Comparison of ENCODE assay signal across 20 cellular contexts in the genomic region with DNA sequence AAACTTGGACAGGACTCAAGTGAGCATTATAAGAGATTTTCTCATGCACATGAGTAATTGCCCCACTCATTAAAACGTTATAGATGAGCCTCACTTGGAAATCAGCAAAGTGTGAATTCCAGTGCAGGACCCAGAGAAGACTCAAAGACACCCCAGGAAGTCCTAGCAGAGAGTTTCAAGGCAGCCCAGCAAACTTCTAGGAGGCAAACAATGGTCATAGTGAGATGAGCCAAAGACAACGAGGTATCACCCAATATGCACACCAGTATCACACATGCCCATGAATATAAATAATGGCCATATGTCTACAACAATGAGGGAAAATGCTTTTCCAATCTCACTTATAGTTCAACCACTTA.
DNase-seq lines count a peak whose midpoint lies in the region; ATAC-seq, FAIRE-seq and TF ChIP-seq lines count a peak whose summit lies in the region.
"Had no signal": no experiment of that assay in that cellular context is flagged by ENCODE, and none has a peak within 500 bp of the region (broad histone marks: within the 10 kb centered on the region; RNA-seq: fewer than 3 reads in every experiment).

No MANE protein-coding gene starts in this region.

- H3K4me3 Mint-ChIP-seq in astrocyte (ENCODE audit: unreplicated experiment), result no peak overlapping the region
- no peak overlapping the region for H3K4me3 Mint-ChIP-seq in activated CD4-positive, alpha-beta T cell treated with anti-CD3 and anti-CD28 coated beads for 36 hours
- H3K4me3 Mint-ChIP-seq: B cell; CD4-positive, CD25-positive, alpha-beta regulatory T cell; CD8-positive, alpha-beta memory T cell had no signal

- H3K27ac ChIP-seq in 22Rv1 (peak overlapping the region; percentile 37), astrocyte (ENCODE audit: low read depth, low read length) (no peak overlapping the region)
- H3K27ac ChIP-seq: BLaER1 treated with 17β-estradiol and CSF1 and Interleukin-3, amounts not matched to agents 10 nM and 100 nM had no signal

- H3K4me3 ChIP-seq in MG63 (no peak overlapping the region), astrocyte (ENCODE audit: insufficient read depth, low read depth, low read length) (no peak overlapping the region), retinal pigment epithelial cell (ENCODE audit: low read length) (no peak overlapping the region)
- H3K4me3 ChIP-seq: BLaER1 treated with 17β-estradiol and CSF1 and Interleukin-3, amounts not matched to agents 10 nM and 100 nM; GM12878; HAP-1 had no signal

- H3K9me3 ChIP-seq in MG63 (no peaks in the 10 kb centered on the region), astrocyte (ENCODE audit: insufficient read depth, low read depth, low read length) (no peaks in the 10 kb centered on the region)
- H3K9me3 ChIP-seq: BLaER1 treated with 17β-estradiol and CSF1 and Interleukin-3, amounts not matched to agents 10 nM and 100 nM; HAP-1 had no signal

- ATAC-seq in GM18868 (IDR thresholded peaks at IDR 0.05; ENCODE audit: unreplicated experiment), result no peak
- ATAC-seq in activated CD4-positive, alpha-beta T cell treated with anti-CD3 and anti-CD28 coated beads for 36 hours, result no peak
- ATAC-seq in HG02852 (IDR thresholded peaks at IDR 0.05; ENCODE audit: unreplicated experiment), result no peak
- ATAC-seq: GM12878 had no signal

- no peaks in the 10 kb centered on the region for H4K20me1 ChIP-seq in astrocyte (ENCODE audit: insufficient read depth, low read length)
- H4K20me1 ChIP-seq: BLaER1 treated with 17β-estradiol and CSF1 and Interleukin-3, amounts not matched to agents 10 nM and 100 nM had no signal

- DNase-seq in MG63 (peak; percentile 66), astrocyte (ENCODE audit: low read depth) (no peak), retinal pigment epithelial cell (ENCODE audit: low read depth) (peak; percentile 27)
- no peak for DNase-seq in stimulated activated CD4-positive, alpha-beta T cell treated with anti-CD3 and anti-CD28 coated beads, Interleukin-4, amount 100 ng/mL, for 1 hour
- DNase-seq in activated CD4-positive, alpha-beta T cell treated with anti-CD3 and anti-CD28 coated beads for 36 hours, result no peak
- DNase-seq: CD4-positive, CD25-positive, alpha-beta regulatory T cell; CD8-positive, alpha-beta memory T cell; DMS 273 treated with DMSO at 0.1 percent for 48 hours; DMS53; DND-41; IMR-90 had no signal

- no peaks in the 10 kb centered on the region for H3K79me2 ChIP-seq in astrocyte (ENCODE audit: insufficient read depth, low read length)

- H3K9me3 Mint-ChIP-seq in astrocyte (ENCODE audit: unreplicated experiment), result no peaks in the 10 kb centered on the region
- peaks cover 2% of the 10 kb centered on the region for H3K9me3 Mint-ChIP-seq in activated CD4-positive, alpha-beta T cell treated with anti-CD3 and anti-CD28 coated beads for 36 hours (ENCODE audit: low read depth)
- H3K9me3 Mint-ChIP-seq: CD8-positive, alpha-beta memory T cell had no signal

- H3K9ac ChIP-seq in astrocyte (ENCODE audit: low read length), result no peak overlapping the region
- H3K9ac ChIP-seq: BLaER1 treated with 17β-estradiol and CSF1 and Interleukin-3, amounts not matched to agents 10 nM and 100 nM had no signal

- H3K27me3 ChIP-seq in MG63 (no peaks in the 10 kb centered on the region), astrocyte (ENCODE audit: insufficient read depth, low read length) (no peaks in the 10 kb centered on the region)
- H3K27me3 ChIP-seq: BLaER1 treated with 17β-estradiol and CSF1 and Interleukin-3, amounts not matched to agents 10 nM and 100 nM had no signal

- H3K4me2 ChIP-seq in astrocyte (ENCODE audit: low read length), result no peak overlapping the region
- H3K4me2 ChIP-seq: BLaER1 treated with 17β-estradiol and CSF1 and Interleukin-3, amounts not matched to agents 10 nM and 100 nM had no signal

- H3K27ac Mint-ChIP-seq in astrocyte (ENCODE audit: unreplicated experiment), result no peak overlapping the region
- no peak overlapping the region for H3K27ac Mint-ChIP-seq in activated CD4-positive, alpha-beta T cell treated with anti-CD3 and anti-CD28 coated beads for 36 hours
- H3K27ac Mint-ChIP-seq: B cell; CD4-positive, CD25-positive, alpha-beta regulatory T cell; CD8-positive, alpha-beta memory T cell had no signal

- H3K36me3 ChIP-seq in MG63 (no peaks in the 10 kb centered on the region), astrocyte (ENCODE audit: insufficient read depth, low read length) (no peaks in the 10 kb centered on the region)
- H3K36me3 ChIP-seq: BLaER1 treated with 17β-estradiol and CSF1 and Interleukin-3, amounts not matched to agents 10 nM and 100 nM; HAP-1 had no signal

- intact Hi-C loops in activated CD4-positive, alpha-beta T cell treated with anti-CD3 and anti-CD28 coated beads for 36 hours (cut with DNase I, micrococcal nuclease), result no loop called here

- FAIRE-seq in astrocyte (lab: Jason Lieb, UNC), result peak; percentile 49
- FAIRE-seq: GM12878, GM19239, HTR-8/SVneo had no signal

- H3K4me1 Mint-ChIP-seq in astrocyte (ENCODE audit: low read depth, unreplicated experiment), result peaks cover 3% of the 10 kb centered on the region
- no peaks in the 10 kb centered on the region for H3K4me1 Mint-ChIP-seq in activated CD4-positive, alpha-beta T cell treated with anti-CD3 and anti-CD28 coated beads for 36 hours
- H3K4me1 Mint-ChIP-seq: B cell; CD4-positive, CD25-positive, alpha-beta regulatory T cell; CD8-positive, alpha-beta memory T cell had no signal

- no peaks in the 10 kb centered on the region for H3K36me3 Mint-ChIP-seq in astrocyte (ENCODE audit: low read depth, unreplicated experiment)
- no peaks in the 10 kb centered on the region for H3K36me3 Mint-ChIP-seq in activated CD4-positive, alpha-beta T cell treated with anti-CD3 and anti-CD28 coated beads for 36 hours (ENCODE audit: low read depth)
- H3K36me3 Mint-ChIP-seq: CD4-positive, CD25-positive, alpha-beta regulatory T cell; CD8-positive, alpha-beta memory T cell had no signal

- H3K27me3 Mint-ChIP-seq in astrocyte (ENCODE audit: low read depth, unreplicated experiment), result no peaks in the 10 kb centered on the region
- no peaks in the 10 kb centered on the region for H3K27me3 Mint-ChIP-seq in activated CD4-positive, alpha-beta T cell treated with anti-CD3 and anti-CD28 coated beads for 36 hours
- H3K27me3 Mint-ChIP-seq: B cell; CD4-positive, CD25-positive, alpha-beta regulatory T cell; CD8-positive, alpha-beta memory T cell had no signal

- TF ChIP-seq CTCF in 22Rv1 (IDR thresholded peaks at IDR 0.05), result no peak
- TF ChIP-seq CTCF in astrocyte (IDR thresholded peaks at IDR 0.05; ENCODE audit: insufficient read depth, low read depth, low read length), result no peak
- TF ChIP-seq CTCF in retinal pigment epithelial cell (conservative IDR thresholded peaks at IDR 0.05; ENCODE audit: low read depth, low read length), result no peak

- CTCF ChIA-PET in activated CD4-positive, alpha-beta T cell treated with anti-CD3 and anti-CD28 coated beads for 36 hours (lab: Charles Lee), result no interaction called here

- H3K4me1 ChIP-seq in astrocyte (ENCODE audit: insufficient read depth, low read length), result peaks cover 10% of the 10 kb centered on the region
- H3K4me1 ChIP-seq: HAP-1 had no signal

- POLR2A ChIA-PET in activated CD4-positive, alpha-beta T cell treated with anti-CD3 and anti-CD28 coated beads for 36 hours (lab: Charles Lee), result no interaction called here

- H2AFZ ChIP-seq in astrocyte (ENCODE audit: low read depth, low read length), result no peak overlapping the region

Comparison
In these comparisons a context has a peak if more than half of its experiments do, and no peak if none do; other contexts are left out.
1. DNase-seq: peak in MG63 (single experiment) and retinal pigment epithelial cell (single experiment); none in astrocyte (single experiment), stimulated activated CD4-positive, alpha-beta T cell treated with anti-CD3 and anti-CD28 coated beads, Interleukin-4, amount 100 ng/mL, for 1 hour (single experiment) and activated CD4-positive, alpha-beta T cell treated with anti-CD3 and anti-CD28 coated beads for 36 hours (single experiment).